In genomic region chr19:36373638-36374156, GRCh38 we compare ENCODE assay signal across 33 cellular contexts.
"Had no signal": no experiment of that assay in that cellular context is flagged by ENCODE, and none has a peak within 500 bp of the region (broad histone marks: within the 10 kb centered on the region; RNA-seq: fewer than 3 reads in every experiment).

No MANE protein-coding gene starts in this region.

- H3K27ac ChIP-seq: KMS-11 had no signal

- H3K27me3 ChIP-seq: MG63 had no signal

- DNase-seq: Kasumi-1, MG63, MM.1S, MV-4-11, NCI-H1048, NCI-H1092, NCI-H1092 treated with DMSO at 0.1 percent for 48 hours, NCI-H1105, NCI-H1105 treated with DMSO at 0.1 percent for 48 hours, NCI-H1417, NCI-H1417 treated with DMSO at 0.1 percent for 48 hours, NCI-H1436, NCI-H1436 treated with DMSO at 0.1 percent for 48 hours, NCI-H146, NCI-H1694, NCI-H1694 treated with DMSO at 0.1 percent for 48 hours, NCI-H187, NCI-H187 treated with DMSO at 0.1 percent for 48 hours, NCI-H1930, NCI-H2029, NCI-H2029 treated with DMSO at 0.1 percent for 48 hours, NCI-H2081, NCI-H2081 treated with DMSO at 0.1 percent for 48 hours, NCI-H2107, NCI-H2171, NCI-H2171 treated with DMSO at 0.1 percent for 48 hours, NCI-H2227 treated with DMSO at 0.1 percent for 48 hours, NCI-H226, NCI-H345, NCI-H446, NCI-H446 treated with DMSO at 0.1 percent for 48 hours, NCI-H510A had no signal

- H3K4me2 ChIP-seq: KMS-11 had no signal

- H3K4me3 ChIP-seq: MG63 had no signal

- H3K36me3 ChIP-seq: MG63 had no signal

- H3K9ac ChIP-seq: KMS-11 had no signal
